26 cellular contexts compared by ENCODE assay signal in genomic region chr5:92144824-92145223, GRCh38.
DNase-seq lines count a peak whose midpoint lies in the region; ATAC-seq, FAIRE-seq and TF ChIP-seq lines count a peak whose summit lies in the region.
"Had no signal": no experiment of that assay in that cellular context is flagged by ENCODE, and none has a peak within 500 bp of the region (broad histone marks: within the 10 kb centered on the region; RNA-seq: fewer than 3 reads in every experiment).

No MANE protein-coding gene starts in this region.

- H3K27me3 ChIP-seq in GM12878 (replicated peaks in 1 of 2; ENCODE audit: control insufficient read depth in 2 of 2, insufficient read depth in 2 of 2, low read length in 1 of 2), result no peaks in the 10 kb centered on the region

- BruUV-seq in GM12878 (replicated peaks; lab: Mats Ljungman, UMichigan), result no TSS peak

- no peak for TF ChIP-seq EP300 in GM12878 (IDR thresholded peaks at IDR 0.05; ENCODE audit: borderline replicate concordance in 1 of 2, control insufficient read depth in 1 of 2, low read depth in 2 of 2, low read length in 2 of 2)

- peak; percentile 6 for DNase-seq in DMS79 treated with DMSO at 0.1 percent for 48 hours (lab: John Stamatoyannopoulos, UW)
- no peak for DNase-seq in DMS79 (lab: John Stamatoyannopoulos, UW)
- DNase-seq in NCI-H69 (lab: John Stamatoyannopoulos, UW), result peak; percentile 36
- no peak for DNase-seq in GM12878 (ENCODE audit: low read depth, low spot score)
- DNase-seq in GM20000 (ENCODE audit: low spot score), result no peak
- DNase-seq: Caco-2; CD8-positive, alpha-beta T cell; GF-D8; GM23248; H7; NCI-H2029; NCI-H2227 treated with DMSO at 0.1 percent for 48 hours; NCI-H526 treated with DMSO at 0.1 percent for 48 hours; PC-3; SHP77 treated with DMSO at 0.1 percent for 48 hours; SW 1271; T-helper 9 cell had no signal

- H4K20me1 ChIP-seq in GM12878 (ENCODE audit: control insufficient read depth, insufficient read depth), result no peaks in the 10 kb centered on the region

- H3K4me1 ChIP-seq in GM12878 (ENCODE audit: control insufficient read depth, insufficient read depth, low read length), result no peaks in the 10 kb centered on the region
- H3K4me1 ChIP-seq: Caco-2 had no signal

- H3K9me3 ChIP-seq in GM12878 (replicated peaks; ENCODE audit: control insufficient read depth, insufficient read depth, low read length), result no peaks in the 10 kb centered on the region
- H3K9me3 ChIP-seq: Caco-2 had no signal

- SMC1A ChIA-PET in GM12878 (lab: Charles Lee; ENCODE audit: uncharacterized antibody, unreplicated experiment), result interaction anchor here (1.1 kb wide), 1 partner anchor 44 kb away, joined by 3 read pairs; no protein-coding TSS in a partner anchor

- in situ Hi-C loops in GM12878 (cut with MboI), result no loop called here

- TF ChIP-seq CTCF in GM12878 (IDR thresholded peaks at IDR 0.05 in 2 of 3, conservative IDR thresholded peaks at IDR 0.05 in 1 of 3; ENCODE audit: control insufficient read depth in 2 of 3, extremely low read depth in 1 of 3, insufficient read depth in 1 of 3, low read depth in 3 of 3, low read length in 3 of 3) (no peak), GM20000 (IDR thresholded peaks at IDR 0.05; ENCODE audit: extremely low read depth, missing control alignments) (no peak)

- H3K27ac ChIP-seq in GM12878 (ENCODE audit: control insufficient read depth, insufficient read depth), result no peak overlapping the region
- H3K27ac ChIP-seq: 22Rv1, C4-2B, GM23248, RWPE1 had no signal

- no peak overlapping the region for H3K4me2 ChIP-seq in GM12878 (ENCODE audit: control insufficient read depth, insufficient read depth)

- RAD21 ChIA-PET in GM12878 (lab: Charles Lee; ENCODE audit: unreplicated experiment), result no interaction called here

- 23% methylated on average over 3 of the region's 3 CpGs for WGBS in GM12878 (ENCODE audit: insufficient coverage, insufficient replicate concordance, low lambda C conversion rate, missing lambda C conversion rate)

- H3K9ac ChIP-seq in GM12878 (ENCODE audit: control insufficient read depth, insufficient read depth, low read length), result no peak overlapping the region
- H3K9ac ChIP-seq: GM23248 had no signal

- ATAC-seq in GM21786 (IDR thresholded peaks at IDR 0.05; ENCODE audit: unreplicated experiment) (peak; percentile 49), GM12878 (peak; percentile 29), HG03196 (IDR thresholded peaks at IDR 0.05; ENCODE audit: unreplicated experiment) (no peak), HG02884 (IDR thresholded peaks at IDR 0.05; ENCODE audit: unreplicated experiment) (no peak)
- ATAC-seq: CD8-positive, alpha-beta T cell; K562; PC-3 had no signal

- no peak for TF ChIP-seq POLR2A in GM12878 (IDR thresholded peaks at IDR 0.05; ENCODE audit: low read depth, low read length)

- no peaks in the 10 kb centered on the region for H3K79me2 ChIP-seq in GM12878 (ENCODE audit: control insufficient read depth, insufficient read depth, low read length)

- POLR2A ChIA-PET in GM12878 (lab: Charles Lee), result no interaction called here

- H2AFZ ChIP-seq in GM12878 (ENCODE audit: control insufficient read depth, low read depth, low read length), result no peak overlapping the region
- H2AFZ ChIP-seq: GM23248 had no signal

- no peak overlapping the region for H3K4me3 ChIP-seq in GM12878
- H3K4me3 ChIP-seq: GM23248, K562 had no signal

- intact Hi-C loops in GM12878 (cut with micrococcal nuclease; ENCODE audit: unreplicated experiment), result no loop called here

- CTCF ChIA-PET in GM12878 (lab: Yijun Ruan, JAX), result no interaction called here

- no peak for TF ChIP-seq RAD21 in GM12878 (IDR thresholded peaks at IDR 0.05; ENCODE audit: insufficient read depth, low read depth, low read length)

- no peaks in the 10 kb centered on the region for H3K36me3 ChIP-seq in GM12878 (ENCODE audit: control insufficient read depth in 2 of 2, insufficient read depth in 2 of 2, low read length in 1 of 2)

- FAIRE-seq in GM12878 (lab: Jason Lieb, UNC), result no peak
- FAIRE-seq: GM12892, HTR-8/SVneo, K562 had no signal

TF ChIP-seq in GM12878, 131 proteins besides CTCF, POLR2A, EP300 and RAD21 (continues in another document):
- TF ChIP-seq, protein P1, sequence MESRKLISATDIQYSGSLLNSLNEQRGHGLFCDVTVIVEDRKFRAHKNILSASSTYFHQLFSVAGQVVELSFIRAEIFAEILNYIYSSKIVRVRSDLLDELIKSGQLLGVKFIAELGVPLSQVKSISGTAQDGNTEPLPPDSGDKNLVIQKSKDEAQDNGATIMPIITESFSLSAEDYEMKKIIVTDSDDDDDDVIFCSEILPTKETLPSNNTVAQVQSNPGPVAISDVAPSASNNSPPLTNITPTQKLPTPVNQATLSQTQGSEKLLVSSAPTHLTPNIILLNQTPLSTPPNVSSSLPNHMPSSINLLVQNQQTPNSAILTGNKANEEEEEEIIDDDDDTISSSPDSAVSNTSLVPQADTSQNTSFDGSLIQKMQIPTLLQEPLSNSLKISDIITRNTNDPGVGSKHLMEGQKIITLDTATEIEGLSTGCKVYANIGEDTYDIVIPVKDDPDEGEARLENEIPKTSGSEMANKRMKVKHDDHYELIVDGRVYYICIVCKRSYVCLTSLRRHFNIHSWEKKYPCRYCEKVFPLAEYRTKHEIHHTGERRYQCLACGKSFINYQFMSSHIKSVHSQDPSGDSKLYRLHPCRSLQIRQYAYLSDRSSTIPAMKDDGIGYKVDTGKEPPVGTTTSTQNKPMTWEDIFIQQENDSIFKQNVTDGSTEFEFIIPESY (IDR thresholded peaks at IDR 0.05), result no peak
- no peak for TF ChIP-seq SUPT20H (IDR thresholded peaks at IDR 0.05; ENCODE audit: borderline replicate concordance, control insufficient read depth, low read depth, low read length)
- TF ChIP-seq, protein P2, sequence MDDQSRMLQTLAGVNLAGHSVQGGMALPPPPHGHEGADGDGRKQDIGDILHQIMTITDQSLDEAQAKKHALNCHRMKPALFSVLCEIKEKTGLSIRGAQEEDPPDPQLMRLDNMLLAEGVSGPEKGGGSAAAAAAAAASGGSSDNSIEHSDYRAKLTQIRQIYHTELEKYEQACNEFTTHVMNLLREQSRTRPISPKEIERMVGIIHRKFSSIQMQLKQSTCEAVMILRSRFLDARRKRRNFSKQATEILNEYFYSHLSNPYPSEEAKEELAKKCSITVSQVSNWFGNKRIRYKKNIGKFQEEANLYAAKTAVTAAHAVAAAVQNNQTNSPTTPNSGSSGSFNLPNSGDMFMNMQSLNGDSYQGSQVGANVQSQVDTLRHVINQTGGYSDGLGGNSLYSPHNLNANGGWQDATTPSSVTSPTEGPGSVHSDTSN (IDR thresholded peaks at IDR 0.05; ENCODE audit: insufficient replicate concordance, low read depth, low read length), result no peak
- TF ChIP-seq NFYA (IDR thresholded peaks at IDR 0.05; ENCODE audit: borderline replicate concordance, low read depth, low read length), result no peak
- TF ChIP-seq ZNF384 (IDR thresholded peaks at IDR 0.05; ENCODE audit: borderline replicate concordance, low read depth, low read length), result no peak
- TF ChIP-seq ASH2L (IDR thresholded peaks at IDR 0.05; ENCODE audit: borderline replicate concordance, low read depth), result no peak
- TF ChIP-seq CEBPZ (IDR thresholded peaks at IDR 0.05; ENCODE audit: low read depth, low read length), result no peak
- TF ChIP-seq ATF7 (IDR thresholded peaks at IDR 0.05; ENCODE audit: low read depth), result no peak
- TF ChIP-seq POLR2AphosphoS2 (IDR thresholded peaks at IDR 0.05; ENCODE audit: low read depth, low read length), result no peak
- TF ChIP-seq E2F4 (IDR thresholded peaks at IDR 0.05; ENCODE audit: low read depth, low read length), result no peak
- TF ChIP-seq RUNX3 (IDR thresholded peaks at IDR 0.05; ENCODE audit: low read length), result no peak

Comparison
In these comparisons a context has a peak if more than half of its experiments do, and no peak if none do; other contexts are left out.
1. DNase-seq: peak in DMS79 treated with DMSO at 0.1 percent for 48 hours (single experiment) and NCI-H69 (single experiment); none in DMS79 (single experiment), GM12878 (single experiment) and GM20000 (single experiment).
2. ATAC-seq: peak in GM21786 (single experiment) and GM12878 (single experiment); none in HG03196 (single experiment) and HG02884 (single experiment).